Comparison of ENCODE assay signal across 8 cellular contexts in genomic region chr4:138919094-138919936, GRCh38.
DNase-seq lines count a peak whose midpoint lies in the region; ATAC-seq, FAIRE-seq and TF ChIP-seq lines count a peak whose summit lies in the region.

No MANE protein-coding gene starts in this region.

- H3K79me2 ChIP-seq in OCI-LY1 (ENCODE audit: insufficient read depth, low read length), result no peaks in the 10 kb centered on the region

- TF ChIP-seq CTCF in AG10803 (conservative IDR thresholded peaks at IDR 0.05; ENCODE audit: low read length) (peak; percentile 95), OCI-LY1 (IDR thresholded peaks at IDR 0.05; ENCODE audit: low read length) (peak; percentile 47)

- H3K4me2 ChIP-seq in OCI-LY1 (ENCODE audit: low read length), result no peak overlapping the region

- H3K9me2 ChIP-seq in OCI-LY1 (ENCODE audit: low read depth, low read length), result no peaks in the 10 kb centered on the region

- no peak for FAIRE-seq in small intestine (lab: Jason Lieb, UNC)

- H3F3A ChIP-seq in OCI-LY1 (ENCODE audit: insufficient read depth, low read length), result no peaks in the 10 kb centered on the region

- H3K36me3 ChIP-seq in OCI-LY1 (ENCODE audit: insufficient read depth, low read length) (no peaks in the 10 kb centered on the region), small intestine (ENCODE audit: control insufficient read depth in 2 of 2, insufficient read depth in 2 of 2, low read length in 2 of 2) (no peaks in the 10 kb centered on the region)

- no peak overlapping the region for H3K27ac ChIP-seq in OCI-LY1 (ENCODE audit: low read depth, low read length, poor library complexity, severe bottlenecking)
- no peak overlapping the region for H3K27ac ChIP-seq in small intestine (ENCODE audit: low read depth in 1 of 2, low read length in 1 of 2)

- H4K20me1 ChIP-seq in OCI-LY1 (ENCODE audit: insufficient read depth, low read length), result no peaks in the 10 kb centered on the region

- no peaks in the 10 kb centered on the region for H3K27me3 ChIP-seq in OCI-LY1 (ENCODE audit: insufficient read depth, low read length)
- H3K27me3 ChIP-seq in small intestine (ENCODE audit: control insufficient read depth in 2 of 2, insufficient read depth in 2 of 2, low read length in 2 of 2), result no peaks in the 10 kb centered on the region

- WGBS in small intestine, 3 donors, result 27 to 38% (median 29%) methylated on average over 27 of the region's 27 CpGs

- H2AFZ ChIP-seq in OCI-LY1 (ENCODE audit: low read length), result no peak overlapping the region

- ATAC-seq in GM18519 (IDR thresholded peaks at IDR 0.05; ENCODE audit: low FRiP score, unreplicated experiment), result peak; percentile 91
- no peak for ATAC-seq in GM21576 (IDR thresholded peaks at IDR 0.05; ENCODE audit: unreplicated experiment)

- DNase-seq in AG10803 (ENCODE audit: low read depth) (peak; percentile 71), HK-2 (ENCODE audit: unreplicated experiment) (peak; percentile 61), astrocyte of the hippocampus (ENCODE audit: low read depth, low spot score) (peak; percentile 89), hypothalamus (lab: John Stamatoyannopoulos, UW) (peak in 50 of 51 donors; percentile 1 to 87 (median 62)), small intestine (peak; percentile 72)

- no peak overlapping the region for H3K9ac ChIP-seq in OCI-LY1 (ENCODE audit: low read length)

- H3K4me1 ChIP-seq in OCI-LY1 (ENCODE audit: insufficient read depth, low read length, severe bottlenecking) (no peaks in the 10 kb centered on the region), small intestine (ENCODE audit: control insufficient read depth in 2 of 2, insufficient read depth in 1 of 2, low read depth in 1 of 2, low read length in 1 of 2) (no peaks in the 10 kb centered on the region)

- H3K4me3 ChIP-seq in AG10803 (ENCODE audit: low read length) (no peak overlapping the region), OCI-LY1 (ENCODE audit: low read depth, low read length, poor library complexity, severe bottlenecking) (no peak overlapping the region), small intestine (ENCODE audit: low read depth in 1 of 2, low read length in 2 of 2) (no peak overlapping the region)

- H3K9me3 ChIP-seq in OCI-LY1 (ENCODE audit: low read length) (no peaks in the 10 kb centered on the region), small intestine (ENCODE audit: control insufficient read depth, low read depth) (no peaks in the 10 kb centered on the region)
